In genomic region chr17:79230576-79230975, GRCh38 we compare ENCODE assay signal across 22 cellular contexts.
DNase-seq lines count a peak whose midpoint lies in the region; ATAC-seq, FAIRE-seq and TF ChIP-seq lines count a peak whose summit lies in the region.
"Had no signal": no experiment of that assay in that cellular context is flagged by ENCODE, and none has a peak within 500 bp of the region (broad histone marks: within the 10 kb centered on the region; RNA-seq: fewer than 3 reads in every experiment).

No MANE protein-coding gene starts in this region.

- no peak overlapping the region for H3K4ac ChIP-seq in H1 (replicated peaks; ENCODE audit: insufficient read length, low read depth, low read length)

- ATAC-seq in stimulated activated naive CD8-positive, alpha-beta T cell treated with anti-CD3 and anti-CD28 coated beads, Interleukin-15, Interleukin-2, amounts not matched to agents 100 U/mL and 50 U/mL, for 24 hours = no peak
- ATAC-seq in RWPE2 (ENCODE audit: low read depth) (no peak), HG03460 (IDR thresholded peaks at IDR 0.05; ENCODE audit: unreplicated experiment) (no peak)

- no peaks in the 10 kb centered on the region for H3K36me3 Mint-ChIP-seq in stimulated activated naive CD8-positive, alpha-beta T cell treated with anti-CD3 and anti-CD28 coated beads, Interleukin-15, Interleukin-2, amounts not matched to agents 100 ng/mL and 50 ng/mL, for 24 hours (ENCODE audit: low read depth)
- H3K36me3 Mint-ChIP-seq: CD4-positive, CD25-positive, alpha-beta regulatory T cell; CD8-positive, alpha-beta memory T cell had no signal

- no peak overlapping the region for H3K9ac ChIP-seq in H1 (replicated peaks in 1 of 4; ENCODE audit: extremely low read depth in 1 of 4, low read depth in 3 of 4, low read length in 3 of 4)

- H3K4me2 ChIP-seq in H1 (ENCODE audit: insufficient read depth in 1 of 2, low read depth in 2 of 2, low read length in 2 of 2) = no peak overlapping the region

- H2BK15ac ChIP-seq in H1 (ENCODE audit: low read length) = no peak overlapping the region

- H3K79me1 ChIP-seq in H1 (ENCODE audit: low read depth, low read length) = no peaks in the 10 kb centered on the region

- no peak for FAIRE-seq in H1 (lab: Jason Lieb, UNC)
- FAIRE-seq: A204.1, G401.6, GM12891 had no signal

- H3K4me1 ChIP-seq in RWPE2 (ENCODE audit: insufficient read depth, poor library complexity, severe bottlenecking) (peaks cover 28% of the 10 kb centered on the region), H1 (replicated peaks in 1 of 4; ENCODE audit: control insufficient read depth in 3 of 4, insufficient read depth in 4 of 4, low read length in 3 of 4) (peaks cover 0 to 2% (median 0%) of the 10 kb centered on the region in 4 experiments; a peak in 2 of 7 replicates)
- H3K4me1 ChIP-seq: BE2C had no signal

- H2BK120ac ChIP-seq in H1 (replicated peaks; ENCODE audit: low read depth, low read length) = no peak overlapping the region

- POLR2A ChIA-PET in H1 (lab: Charles Lee; ENCODE audit: partially characterized antibody) = no interaction called here

- DNase-seq in stimulated activated naive CD8-positive, alpha-beta T cell treated with anti-CD3 and anti-CD28 coated beads, Interleukin-15, Interleukin-2, amounts not matched to agents 100 U/mL and 50 U/mL, for 24 hours = no peak
- no peak for DNase-seq in RWPE2 (ENCODE audit: low spot score)
- DNase-seq in H1 (ENCODE audit: low read depth in 1 of 2, low spot score in 2 of 2) = no peak
- no peak for DNase-seq in NCI-H2171 (lab: John Stamatoyannopoulos, UW)
- no peak for DNase-seq in HK-2 (ENCODE audit: unreplicated experiment)
- DNase-seq: ACHN; BE2C; CD4-positive, CD25-positive, alpha-beta regulatory T cell; CD8-positive, alpha-beta memory T cell; COR-L47; DMS 273 treated with DMSO at 0.1 percent for 48 hours; DMS53; DND-41; EL; GOT3; H9 had no signal

- no peaks in the 10 kb centered on the region for H4K20me1 ChIP-seq in H1 (replicated peaks in 1 of 2; ENCODE audit: control insufficient read depth in 1 of 2, insufficient read depth in 2 of 2, low read length in 2 of 2)

- H4K91ac ChIP-seq in H1 (replicated peaks; ENCODE audit: insufficient read length, low read length) = no peak overlapping the region

- H3K9me3 ChIP-seq in RWPE2 (ENCODE audit: severe bottlenecking) (no peaks in the 10 kb centered on the region), H1 (ENCODE audit: insufficient read depth in 2 of 2, low read depth in 1 of 2, low read length in 1 of 2) (no peaks in the 10 kb centered on the region)
- H3K9me3 ChIP-seq: BE2C had no signal

- H3K23ac ChIP-seq in H1 (ENCODE audit: insufficient read length) = no peak overlapping the region

- no peaks in the 10 kb centered on the region for H3K23me2 ChIP-seq in H1 (ENCODE audit: low read depth, low read length)

- H3K14ac ChIP-seq in H1 (ENCODE audit: insufficient read length) = no peak overlapping the region

- no peaks in the 10 kb centered on the region for H3K4me1 Mint-ChIP-seq in stimulated activated naive CD8-positive, alpha-beta T cell treated with anti-CD3 and anti-CD28 coated beads, Interleukin-15, Interleukin-2, amounts not matched to agents 100 ng/mL and 50 ng/mL, for 24 hours (ENCODE audit: low read depth)
- H3K4me1 Mint-ChIP-seq: CD4-positive, CD25-positive, alpha-beta regulatory T cell; CD8-positive, alpha-beta memory T cell had no signal

- peak overlapping the region; percentile 28 for H3K27ac Mint-ChIP-seq in stimulated activated naive CD8-positive, alpha-beta T cell treated with anti-CD3 and anti-CD28 coated beads, Interleukin-15, Interleukin-2, amounts not matched to agents 100 ng/mL and 50 ng/mL, for 24 hours
- H3K27ac Mint-ChIP-seq: CD4-positive, CD25-positive, alpha-beta regulatory T cell; CD8-positive, alpha-beta memory T cell had no signal

- H3K27me3 Mint-ChIP-seq in stimulated activated naive CD8-positive, alpha-beta T cell treated with anti-CD3 and anti-CD28 coated beads, Interleukin-15, Interleukin-2, amounts not matched to agents 100 ng/mL and 50 ng/mL, for 24 hours = peaks cover 7% of the 10 kb centered on the region
- H3K27me3 Mint-ChIP-seq: CD4-positive, CD25-positive, alpha-beta regulatory T cell had no signal

- H2AK5ac ChIP-seq in H1 (ENCODE audit: low read depth, low read length) = no peak overlapping the region

- no peak overlapping the region for H3K4me3 Mint-ChIP-seq in stimulated activated naive CD8-positive, alpha-beta T cell treated with anti-CD3 and anti-CD28 coated beads, Interleukin-15, Interleukin-2, amounts not matched to agents 100 ng/mL and 50 ng/mL, for 24 hours
- H3K4me3 Mint-ChIP-seq: CD4-positive, CD25-positive, alpha-beta regulatory T cell; CD8-positive, alpha-beta memory T cell; H9 had no signal

- H3K27ac ChIP-seq in RWPE2 (ENCODE audit: poor library complexity, severe bottlenecking) = peak overlapping the region; percentile 98
- no peak overlapping the region for H3K27ac ChIP-seq in H1 (ENCODE audit: low read depth, low read length)
- H3K27ac ChIP-seq: HL-60 had no signal

- H2BK20ac ChIP-seq in H1 (ENCODE audit: low read length) = peak overlapping the region; percentile 82; the same call in 1 of the 2 replicates

- 0 out of 2 replicates have a peak overlapping the region, but pooled peaks have one; percentile 1 for H2BK5ac ChIP-seq in H1 (ENCODE audit: low read depth, low read length)

- TF ChIP-seq RAD21 in H1 (IDR thresholded peaks at IDR 0.05 in 1 of 2, conservative IDR thresholded peaks at IDR 0.05 in 1 of 2; ENCODE audit: low read depth in 2 of 2, low read length in 2 of 2) = no peak

- H3K4me3 ChIP-seq in RWPE2 (ENCODE audit: severe bottlenecking) (no peak overlapping the region), H1 (ENCODE audit: extremely low read depth in 1 of 4, insufficient read depth in 2 of 4, low read depth in 3 of 4, low read length in 4 of 4) (no peak overlapping the region)

- no peak for TF ChIP-seq EP300 in H1 (IDR thresholded peaks at IDR 0.05; ENCODE audit: borderline replicate concordance in 1 of 2, low read depth in 2 of 2, low read length in 2 of 2)

- H3K36me3 ChIP-seq in RWPE2 (ENCODE audit: low read depth) (no peaks in the 10 kb centered on the region), H1 (ENCODE audit: control insufficient read depth in 2 of 4, insufficient read depth in 4 of 4, low read length in 3 of 4) (no peaks in the 10 kb centered on the region)
- H3K36me3 ChIP-seq: BE2C had no signal

- no peaks in the 10 kb centered on the region for H3K9me3 Mint-ChIP-seq in stimulated activated naive CD8-positive, alpha-beta T cell treated with anti-CD3 and anti-CD28 coated beads, Interleukin-15, Interleukin-2, amounts not matched to agents 100 ng/mL and 50 ng/mL, for 24 hours
- H3K9me3 Mint-ChIP-seq: CD4-positive, CD25-positive, alpha-beta regulatory T cell; CD8-positive, alpha-beta memory T cell; H9 had no signal

- H3K27me3 ChIP-seq in RWPE2 (ENCODE audit: insufficient read depth, poor library complexity, severe bottlenecking) = no peaks in the 10 kb centered on the region
- no peaks in the 10 kb centered on the region for H3K27me3 ChIP-seq in H1 (replicated peaks in 1 of 4; ENCODE audit: control insufficient read depth in 3 of 4, extremely low read depth in 1 of 4, insufficient read depth in 3 of 4, low read length in 3 of 4)

- H3K18ac ChIP-seq in H1 (ENCODE audit: extremely low read depth, low read length) = no peak overlapping the region; the same call in 1 of the 2 replicates

- H4K8ac ChIP-seq in H1 (ENCODE audit: extremely low read depth, insufficient read depth, low read length) = no peak overlapping the region

- H4K5ac ChIP-seq in H1 (ENCODE audit: insufficient read length, low read depth, low read length) = no peak overlapping the region

- no peak overlapping the region for H3K56ac ChIP-seq in H1 (replicated peaks; ENCODE audit: insufficient read length, low read depth, low read length)

- no peaks in the 10 kb centered on the region for H3K79me2 ChIP-seq in H1 (ENCODE audit: control insufficient read depth in 1 of 2, insufficient read depth in 2 of 2, low read length in 2 of 2)

- no peak overlapping the region for H2AFZ ChIP-seq in H1 (ENCODE audit: low read length)

- CTCF ChIA-PET in H1 (lab: Charles Lee; ENCODE audit: partially characterized antibody) = interaction anchor here (0.6 to 2.2 kb wide), 9 partner anchors 11 to 161 kb away, joined by 3 to 11 read pairs (median 3); no protein-coding TSS in a partner anchor

- TF ChIP-seq CTCF in RWPE2 (IDR thresholded peaks at IDR 0.05; ENCODE audit: poor library complexity, severe bottlenecking) (no peak), H1 (IDR thresholded peaks at IDR 0.05; ENCODE audit: control extremely low read depth in 1 of 3, insufficient read depth in 1 of 3, low read depth in 1 of 3, low read length in 3 of 3) (no peak)

- no peak for TF ChIP-seq POLR2A in H1 (IDR thresholded peaks at IDR 0.05; ENCODE audit: control extremely low read depth in 1 of 2, low read depth in 2 of 2, low read length in 2 of 2)

- 87% methylated on average over 7 of the region's 7 CpGs; no CpG with 5 or more reads in 1 of the 2 experiments for WGBS in H1 (ENCODE audit: extremely low coverage in 1 of 2, insufficient coverage in 1 of 2, insufficient read length in 1 of 2, insufficient replicate concordance in 2 of 2, low coverage in 1 of 2, low lambda C conversion rate in 2 of 2, missing lambda C conversion rate in 1 of 2), 2 experiments

- no peak overlapping the region; the same call in 1 of the 2 replicates for H2BK12ac ChIP-seq in H1 (ENCODE audit: low read depth, low read length)

TF ChIP-seq in H1, 55 proteins besides CTCF, POLR2A, EP300 and RAD21:
- TF ChIP-seq SIX5 (IDR thresholded peaks at IDR 0.05; ENCODE audit: low read depth, low read length) (no peak), KDM1A (IDR thresholded peaks at IDR 0.05; ENCODE audit: borderline replicate concordance, low read length) (no peak), BCL11A (IDR thresholded peaks at IDR 0.05; ENCODE audit: low read depth in 2 of 2, low read length in 2 of 2) (no peak), RFX5 (IDR thresholded peaks at IDR 0.05; ENCODE audit: borderline replicate concordance, low read depth, low read length) (no peak), MAFK (IDR thresholded peaks at IDR 0.05; ENCODE audit: low read depth, low read length) (no peak), NANOG (IDR thresholded peaks at IDR 0.05; ENCODE audit: insufficient read depth, low read depth, low read length, poor library complexity, severe bottlenecking) (no peak), BACH1 (IDR thresholded peaks at IDR 0.05; ENCODE audit: low read length) (no peak), TBP (IDR thresholded peaks at IDR 0.05; ENCODE audit: low read depth, low read length) (no peak)
